ENCODE assay signal across 8 cellular contexts in the genomic region with DNA sequence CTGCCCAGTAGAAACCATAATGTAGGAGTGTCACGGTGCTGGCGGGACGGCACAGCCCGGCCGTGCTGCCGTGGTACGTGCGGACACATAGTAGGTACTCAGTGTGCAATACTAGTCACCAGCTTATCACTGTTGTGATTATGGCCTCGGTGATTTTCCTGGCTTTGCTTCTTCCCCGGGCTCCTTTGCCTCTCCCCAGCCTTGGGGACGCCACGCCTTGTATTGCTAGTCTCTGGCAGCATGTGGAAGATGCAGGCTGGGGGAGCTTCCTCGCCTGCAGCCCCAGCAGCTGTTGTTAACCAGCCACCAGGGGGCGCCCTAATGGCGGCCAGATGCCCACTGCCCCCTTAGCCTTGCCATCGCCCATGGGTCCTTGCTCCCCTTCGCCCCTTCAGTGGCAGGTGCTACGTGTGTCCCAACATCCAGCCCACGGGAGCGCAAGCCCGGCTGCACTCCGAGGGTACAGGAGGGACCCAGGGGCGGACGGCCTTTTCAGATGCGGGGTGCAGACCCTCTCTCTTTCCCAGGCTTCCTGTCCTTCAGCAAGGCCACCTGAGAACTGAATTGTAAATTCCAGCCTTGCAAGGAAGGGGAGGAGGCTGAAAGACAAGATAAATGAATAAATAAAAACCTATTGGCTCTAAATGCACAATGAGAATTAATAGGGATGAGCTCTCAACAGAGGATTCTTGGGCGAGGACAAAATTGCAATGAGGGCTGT. TPM values are rescaled to one million over a fixed set of nuclear protein-coding genes. Genes with fewer than 3 reads are reported as not detected.
DNase-seq lines count a peak whose midpoint lies in the region; ATAC-seq and TF ChIP-seq lines count a peak whose summit lies in the region.

No MANE protein-coding gene starts in this region.

- intact Hi-C loops in A673 (cut with micrococcal nuclease; ENCODE audit: unreplicated experiment): loop anchor here (1.0 to 5.0 kb wide), 2 partner anchors 67 to 408 kb away; no protein-coding TSS in a partner anchor
- intact Hi-C loops in naive thymus-derived CD4-positive, alpha-beta T cell (cut with micrococcal nuclease): loop anchor here (1.0 to 10.0 kb wide), 3 partner anchors 66 to 1045 kb away; partner anchors contain the start of gene NUP214 (in 1 of the 2)

- no peak overlapping the region for H3K27ac ChIP-seq in A673 (ENCODE audit: low read depth, low read length, poor library complexity, severe bottlenecking)
- no peak overlapping the region for H3K27ac ChIP-seq in endodermal cell (ENCODE audit: low read depth, low read length)
- H3K27ac ChIP-seq in naive thymus-derived CD4-positive, alpha-beta T cell (ENCODE audit: low read depth, low read length): no peak overlapping the region
- H3K27ac ChIP-seq in tibial nerve: no peak overlapping the region

- H3K27me3 ChIP-seq in A673 (replicated peaks; ENCODE audit: insufficient read depth, low read depth, low read length, poor library complexity) (peaks cover 29% of the 10 kb centered on the region), endodermal cell (ENCODE audit: control insufficient read depth, insufficient read depth, low read length, poor library complexity, severe bottlenecking) (peaks cover 33% of the 10 kb centered on the region), tibial nerve (peaks cover 0 to 70% of the 10 kb centered on the region in 2 donors)
- H3K27me3 ChIP-seq in naive thymus-derived CD4-positive, alpha-beta T cell (ENCODE audit: control insufficient read depth in 2 of 2, insufficient read depth in 2 of 2, low read length in 2 of 2): no peaks in the 10 kb centered on the region

- CTCF ChIA-PET in A673 (lab: Charles Lee): interaction anchor here (0.6 to 1.4 kb wide), 9 partner anchors 12 to 407 kb away, joined by 3 to 36 read pairs (median 4); no protein-coding TSS in a partner anchor
- CTCF ChIA-PET in naive thymus-derived CD4-positive, alpha-beta T cell (lab: Charles Lee): interaction anchor here (0.6 to 5.9 kb wide), 5 partner anchors 64 to 356 kb away, joined by 3 to 40 read pairs (median 4); no protein-coding TSS in a partner anchor

- TF ChIP-seq CTCF in A673 (conservative IDR thresholded peaks at IDR 0.05; ENCODE audit: low read depth, low read length) (peak; percentile 93), GM13977 (IDR thresholded peaks at IDR 0.05; ENCODE audit: extremely low read depth, insufficient read depth, missing control alignments) (peak; percentile 89), endodermal cell (conservative IDR thresholded peaks at IDR 0.05) (peak; percentile 97), tibial nerve (IDR thresholded peaks at IDR 0.05) (peak; percentile 67 to 75 (median 74))

- H3K4me1 Mint-ChIP-seq in endodermal cell: no peaks in the 10 kb centered on the region
- H3K4me1 Mint-ChIP-seq in naive thymus-derived CD4-positive, alpha-beta T cell: peaks cover 0 to under 1% (median 0%) of the 10 kb centered on the region in 7 donors

- no peak overlapping the region for H3K4me3 Mint-ChIP-seq in endodermal cell
- H3K4me3 Mint-ChIP-seq in naive thymus-derived CD4-positive, alpha-beta T cell: no peak overlapping the region

- POLR2A ChIA-PET in A673 (lab: Charles Lee; ENCODE audit: low non-redundant PET): interaction anchor here (0.6 kb wide), 1 partner anchor 275 kb away, joined by 9 read pairs; no protein-coding TSS in a partner anchor
- POLR2A ChIA-PET in naive thymus-derived CD4-positive, alpha-beta T cell (lab: Charles Lee): no interaction called here

- H3K36me3 Mint-ChIP-seq in endodermal cell (ENCODE audit: low read depth): no peaks in the 10 kb centered on the region
- H3K36me3 Mint-ChIP-seq in naive thymus-derived CD4-positive, alpha-beta T cell: peaks cover 0 to 6% (median 3%) of the 10 kb centered on the region in 5 donors

- no peak overlapping the region for H3K27ac Mint-ChIP-seq in endodermal cell
- peak overlapping the region in 1 of 9 donors; percentile 6 for H3K27ac Mint-ChIP-seq in naive thymus-derived CD4-positive, alpha-beta T cell

- WGBS in endodermal cell (ENCODE audit: insufficient coverage in 1 of 2, insufficient read length in 1 of 2), 2 experiments: 48 to 54% methylated on average over 17 to 26 of the region's 26 CpGs
- WGBS in tibial nerve, 2 donors: 28 to 36% methylated on average over 22 to 26 of the region's 26 CpGs

- in situ Hi-C loops in GM13977 (cut with MboI; ENCODE audit: low pct_unique_long_range_greater_than_20kb, low sequenced_read_pairs, unreplicated experiment): loop anchor here (10.0 kb wide), 1 partner anchor 55 kb away; no protein-coding TSS in a partner anchor

- H3K4me1 ChIP-seq in A673 (ENCODE audit: insufficient read depth, low read length, poor library complexity, severe bottlenecking) (no peaks in the 10 kb centered on the region), endodermal cell (ENCODE audit: control insufficient read depth, insufficient read depth, low read length) (no peaks in the 10 kb centered on the region), tibial nerve (peaks cover 0 to 8% (median 1%) of the 10 kb centered on the region in 4 donors)
- no peaks in the 10 kb centered on the region for H3K4me1 ChIP-seq in naive thymus-derived CD4-positive, alpha-beta T cell (ENCODE audit: control insufficient read depth in 2 of 2, insufficient read depth in 2 of 2, low read length in 2 of 2)

- TF ChIP-seq POLR2A in tibial nerve (IDR thresholded peaks at IDR 0.05): no peak

- TF ChIP-seq EP300 in tibial nerve (IDR thresholded peaks at IDR 0.05): no peak

- H3K9me3 ChIP-seq in A673 (ENCODE audit: low read depth, low read length, poor library complexity, severe bottlenecking) (no peaks in the 10 kb centered on the region), endodermal cell (ENCODE audit: control insufficient read depth, low read length) (no peaks in the 10 kb centered on the region), tibial nerve (no peaks in the 10 kb centered on the region)
- no peaks in the 10 kb centered on the region for H3K9me3 ChIP-seq in naive thymus-derived CD4-positive, alpha-beta T cell (ENCODE audit: control insufficient read depth in 2 of 3, low read length in 3 of 3)

- H3K27me3 Mint-ChIP-seq in endodermal cell (ENCODE audit: insufficient read depth): peaks cover 19% of the 10 kb centered on the region
- peaks cover 25 to 38% (median 33%) of the 10 kb centered on the region in 5 donors for H3K27me3 Mint-ChIP-seq in naive thymus-derived CD4-positive, alpha-beta T cell

- H3K9ac ChIP-seq in endodermal cell (ENCODE audit: extremely low read depth, low read length, poor library complexity, severe bottlenecking): no peak overlapping the region

- H3K9me3 Mint-ChIP-seq in endodermal cell: no peaks in the 10 kb centered on the region
- H3K9me3 Mint-ChIP-seq in naive thymus-derived CD4-positive, alpha-beta T cell: peaks cover 0 to 2% (median 0%) of the 10 kb centered on the region in 11 donors

- ATAC-seq in naive thymus-derived CD4-positive, alpha-beta T cell: peak; percentile 69
- ATAC-seq in HG02884 (IDR thresholded peaks at IDR 0.05; ENCODE audit: unreplicated experiment): no peak

- H3K36me3 ChIP-seq in A673 (ENCODE audit: insufficient read depth, low read length, poor library complexity, severe bottlenecking) (no peaks in the 10 kb centered on the region), endodermal cell (ENCODE audit: control insufficient read depth, insufficient read depth, low read length) (no peaks in the 10 kb centered on the region), tibial nerve (no peaks in the 10 kb centered on the region)
- no peaks in the 10 kb centered on the region for H3K36me3 ChIP-seq in naive thymus-derived CD4-positive, alpha-beta T cell (ENCODE audit: control insufficient read depth in 2 of 3, insufficient read depth in 3 of 3, low read length in 3 of 3)

- DNase-seq in A673 (ENCODE audit: low spot score) (peak; percentile 73), GM13977 (ENCODE audit: low spot score) (peak; percentile 75), NCI-H82 treated with DMSO at 0.1 percent for 48 hours (lab: John Stamatoyannopoulos, UW; ENCODE audit: unreplicated experiment) (peak; percentile 47), endodermal cell (peak; percentile 91), tibial nerve (ENCODE audit: low spot score in 2 of 2) (no peak)
- peak; percentile 82 for DNase-seq in activated CD8-positive, alpha-beta memory T cell treated with anti-CD3 and anti-CD28 coated beads for 24 hours
- DNase-seq in naive thymus-derived CD4-positive, alpha-beta T cell: peak in 8 of 9 donors; percentile 8 to 70 (median 51)

- no peak overlapping the region for H3K4me3 ChIP-seq in A673 (ENCODE audit: low read depth, low read length, poor library complexity, severe bottlenecking)
- no peak overlapping the region for H3K4me3 ChIP-seq in endodermal cell (ENCODE audit: low read length)
- H3K4me3 ChIP-seq in naive thymus-derived CD4-positive, alpha-beta T cell (ENCODE audit: low read length): no peak overlapping the region
- no peak overlapping the region for H3K4me3 ChIP-seq in tibial nerve

- no TSS peak for BruUV-seq in A673 (replicated peaks; lab: Mats Ljungman, UMichigan)

RNA-seq across cellular contexts. Expression of gene NTNG2, which starts 8.0 kb away (rescaled TPM):
- total RNA-seq in A673 (2021) (1.5 and 3.0 TPM in 2 replicates), endodermal cell (1 to 10 TPM; 1.3 TPM), tibial nerve (10 to 100 TPM in 1 of 4 donors, 1 to 10 TPM in 1, under 1 TPM in 2; 0.63 to 21.4 (median 1.0) TPM)
- 2.8 TPM for polyA plus RNA-seq in endodermal cell (2013, experiment 1 of 2)
- 2.3 TPM for polyA plus RNA-seq in endodermal cell (2013, experiment 2 of 2)
- total RNA-seq in naive thymus-derived CD4-positive, alpha-beta T cell: 10 to 100 TPM in 1 of 5 experiments, 1 to 10 TPM in 4; 3.7 to 11.6 (median 6.0) TPM
- 1 to 10 TPM in 1 of 2 donors, under 1 TPM in 1; 0.87 to 1.6 TPM for polyA plus RNA-seq in naive thymus-derived CD4-positive, alpha-beta T cell

Comparison
In these comparisons a context has a peak if more than half of its experiments do, and no peak if none do; other contexts are left out.
1. DNase-seq: peak in A673 (single experiment), GM13977 (single experiment), NCI-H82 treated with DMSO at 0.1 percent for 48 hours (single experiment), activated CD8-positive, alpha-beta memory T cell treated with anti-CD3 and anti-CD28 coated beads for 24 hours (single experiment), endodermal cell (single experiment) and naive thymus-derived CD4-positive, alpha-beta T cell (8 of 9); none in tibial nerve (0 of 2).
2. Peak in every context shown above with its lines, with median percentiles within 50 percentile points of each other: CTCF ChIP-seq.